ENCODE assay signal across 22 cellular contexts in the genomic region with DNA sequence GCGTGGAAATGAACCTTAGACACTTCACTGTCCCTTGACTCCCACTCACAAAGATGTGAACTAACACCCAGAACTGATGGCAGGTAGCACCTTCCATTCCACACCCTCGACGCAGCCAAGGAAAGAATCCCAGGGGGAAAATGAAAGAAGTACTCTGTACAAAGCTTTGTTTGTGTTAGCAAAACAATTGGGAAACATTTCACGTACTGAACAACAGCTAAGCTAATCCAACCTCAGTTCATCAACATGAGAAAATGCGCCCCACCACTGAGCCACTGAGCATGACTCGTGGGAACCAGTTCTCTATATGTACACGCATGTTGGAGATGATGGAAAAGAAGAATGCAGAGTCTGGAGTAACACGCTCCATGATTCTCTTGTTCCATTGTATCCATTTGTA. TPM values are rescaled to one million over a fixed set of nuclear protein-coding genes. Genes with fewer than 3 reads are reported as not detected.
DNase-seq lines count a peak whose midpoint lies in the region; ATAC-seq and TF ChIP-seq lines count a peak whose summit lies in the region.
"Had no signal": no experiment of that assay in that cellular context is flagged by ENCODE, and none has a peak within 500 bp of the region (broad histone marks: within the 10 kb centered on the region; RNA-seq: fewer than 3 reads in every experiment).

No MANE protein-coding gene starts in this region.

- no peak for DNase-seq in right cardiac atrium
- DNase-seq in left cardiac atrium, result no peak
- DNase-seq in fibroblast of villous mesenchyme (ENCODE audit: low read depth), result peak; percentile 59
- DNase-seq in skeletal muscle cell (ENCODE audit: low read depth), result peak; percentile 78
- DNase-seq in NCI-H146 treated with DMSO at 0.1 percent for 48 hours (lab: John Stamatoyannopoulos, UW; ENCODE audit: unreplicated experiment), result no peak
- no peak for DNase-seq in NCI-H1092 treated with DMSO at 0.1 percent for 48 hours (lab: John Stamatoyannopoulos, UW)
- DNase-seq in CD4-positive, alpha-beta T cell, result no peak
- no peak for DNase-seq in activated CD8-positive, alpha-beta memory T cell treated with anti-CD3 and anti-CD28 coated beads, Interleukin-2, amount 50 U/mL, for 4 hours
- DNase-seq: activated T-cell treated with anti-CD3 and anti-CD28 coated beads, Interleukin-2, amount 50 U/mL, for 4 hours; cortex of kidney; foreskin fibroblast; naive B cell; NCI-H1105; NCI-H2171; NCI-H69; stimulated activated naive CD8-positive, alpha-beta T cell treated with anti-CD3 and anti-CD28 coated beads, Interleukin-15, Interleukin-2, amounts not matched to agents 100 U/mL and 50 U/mL, for 24 hours had no signal

- H3K4me3 Mint-ChIP-seq in CD4-positive, alpha-beta T cell, result no peak overlapping the region
- H3K4me3 Mint-ChIP-seq: activated naive CD4-positive, alpha-beta T cell treated with anti-CD3 and anti-CD28 coated beads, Interleukin-2, amount 50 U/mL, for 24 hours; activated T-cell treated with anti-CD3 and anti-CD28 coated beads, Interleukin-2, amount 50 U/mL, for 4 hours; CD14-positive monocyte; memory B cell; naive B cell had no signal

- CTCF ChIA-PET in CD4-positive, alpha-beta T cell (lab: Charles Lee), result no interaction called here

- H3K4me3 ChIP-seq in right cardiac atrium (ENCODE audit: low read length) (no peak overlapping the region), fibroblast of villous mesenchyme (ENCODE audit: low read depth, low read length) (no peak overlapping the region), skeletal muscle cell (ENCODE audit: low read depth, low read length) (no peak overlapping the region)
- H3K4me3 ChIP-seq: skin epidermis had no signal

- H3K4me1 ChIP-seq in right cardiac atrium (ENCODE audit: control insufficient read depth, insufficient read depth, low read length), result peaks cover 24% of the 10 kb centered on the region
- H3K4me1 ChIP-seq: parathyroid adenoma had no signal

- WGBS in right cardiac atrium, result 59% methylated on average over 8 of the region's 8 CpGs

- H3K27ac Mint-ChIP-seq in CD4-positive, alpha-beta T cell, result no peak overlapping the region
- H3K27ac Mint-ChIP-seq: activated naive CD4-positive, alpha-beta T cell treated with anti-CD3 and anti-CD28 coated beads, Interleukin-2, amount 50 U/mL, for 24 hours; CD14-positive monocyte; memory B cell had no signal

- H3K9me3 ChIP-seq in right cardiac atrium (ENCODE audit: control insufficient read depth, low read length), result no peaks in the 10 kb centered on the region
- no peaks in the 10 kb centered on the region for H3K9me3 ChIP-seq in CD4-positive, alpha-beta T cell (ENCODE audit: control insufficient read depth, low read length)

- ATAC-seq in right cardiac atrium, result no peak
- no peak for ATAC-seq in left cardiac atrium
- no peak for ATAC-seq in CD4-positive, alpha-beta T cell (ENCODE audit: poor library complexity)
- ATAC-seq: activated CD4-positive, CD25-positive, alpha-beta regulatory T cell treated with anti-CD3 and anti-CD28 coated beads, Interleukin-2, amount 50 U/mL, for 24 hours; activated T-cell treated with anti-CD3 and anti-CD28 coated beads, Interleukin-2, amount 50 U/mL, for 4 hours; stimulated activated naive CD8-positive, alpha-beta T cell treated with anti-CD3 and anti-CD28 coated beads, Interleukin-15, Interleukin-2, amounts not matched to agents 100 U/mL and 50 U/mL, for 24 hours had no signal

- TF ChIP-seq CTCF in fibroblast of villous mesenchyme (IDR thresholded peaks at IDR 0.05; ENCODE audit: insufficient read depth, low read depth, low read length), result no peak
- no peak for TF ChIP-seq CTCF in CD4-positive, alpha-beta T cell (IDR thresholded peaks at IDR 0.05)

- peaks cover 10% of the 10 kb centered on the region for H3K27me3 Mint-ChIP-seq in CD4-positive, alpha-beta T cell
- H3K27me3 Mint-ChIP-seq: activated naive CD4-positive, alpha-beta T cell treated with anti-CD3 and anti-CD28 coated beads, Interleukin-2, amount 50 U/mL, for 24 hours; naive B cell had no signal

- H3K4me1 Mint-ChIP-seq in CD4-positive, alpha-beta T cell (ENCODE audit: low read depth), result no peaks in the 10 kb centered on the region
- H3K4me1 Mint-ChIP-seq: activated naive CD4-positive, alpha-beta T cell treated with anti-CD3 and anti-CD28 coated beads, Interleukin-2, amount 50 U/mL, for 24 hours; memory B cell had no signal

- H3K9me3 Mint-ChIP-seq in CD4-positive, alpha-beta T cell, result no peaks in the 10 kb centered on the region
- H3K9me3 Mint-ChIP-seq: activated naive CD4-positive, alpha-beta T cell treated with anti-CD3 and anti-CD28 coated beads, Interleukin-2, amount 50 U/mL, for 24 hours; memory B cell had no signal

- H3K27ac ChIP-seq in right cardiac atrium (ENCODE audit: low read length), result peak overlapping the region; percentile 40
- H3K27ac ChIP-seq in CD4-positive, alpha-beta T cell (ENCODE audit: low read depth, low read length), result no peak overlapping the region
- H3K27ac ChIP-seq: parathyroid adenoma had no signal

- H3K27me3 ChIP-seq in right cardiac atrium (ENCODE audit: control insufficient read depth, insufficient read depth), result no peaks in the 10 kb centered on the region
- no peaks in the 10 kb centered on the region for H3K27me3 ChIP-seq in CD4-positive, alpha-beta T cell (ENCODE audit: control insufficient read depth, insufficient read depth, low read length)

- intact Hi-C loops in right cardiac atrium (cut with DNase I) (no loop called here), left cardiac atrium (cut with DNase I) (no loop called here)
- intact Hi-C loops in CD4-positive, alpha-beta T cell (cut with DNase I, micrococcal nuclease), result no loop called here

- H3K36me3 Mint-ChIP-seq in CD4-positive, alpha-beta T cell (ENCODE audit: low read depth), result no peaks in the 10 kb centered on the region
- H3K36me3 Mint-ChIP-seq: activated naive CD4-positive, alpha-beta T cell treated with anti-CD3 and anti-CD28 coated beads, Interleukin-2, amount 50 U/mL, for 24 hours; CD14-positive monocyte; memory B cell had no signal

- POLR2A ChIA-PET in CD4-positive, alpha-beta T cell (lab: Charles Lee), result no interaction called here

RNA-seq across cellular contexts. Expression of gene CORO2B, which starts 32.0 kb away (rescaled TPM):
- 10 to 100 TPM in 3 of 4 donors, 1 to 10 TPM in 1; 5.8 to 13.7 (median 11.3) TPM for total RNA-seq in right cardiac atrium
- polyA plus RNA-seq in right cardiac atrium, result 6.9 TPM
- 1 to 10 TPM; 8.5 to 8.9 TPM for total RNA-seq in left cardiac atrium
- 8.7 and 9.5 TPM in 2 replicates for total RNA-seq in fibroblast of villous mesenchyme
- total RNA-seq in CD4-positive, alpha-beta T cell, result not detected
- polyA plus RNA-seq: CD14-positive monocyte had no signal

Comparison
In these comparisons a context has a peak if more than half of its experiments do, and no peak if none do; other contexts are left out.
1. DNase-seq: peak in fibroblast of villous mesenchyme (single experiment) and skeletal muscle cell (single experiment); none in right cardiac atrium (0 of 3), left cardiac atrium (single experiment), NCI-H146 treated with DMSO at 0.1 percent for 48 hours (single experiment), NCI-H1092 treated with DMSO at 0.1 percent for 48 hours (single experiment), CD4-positive, alpha-beta T cell (0 of 10) and activated CD8-positive, alpha-beta memory T cell treated with anti-CD3 and anti-CD28 coated beads, Interleukin-2, amount 50 U/mL, for 4 hours (single experiment).